Comparison of ENCODE assay signal across 1 cellular context in the genomic region with DNA sequence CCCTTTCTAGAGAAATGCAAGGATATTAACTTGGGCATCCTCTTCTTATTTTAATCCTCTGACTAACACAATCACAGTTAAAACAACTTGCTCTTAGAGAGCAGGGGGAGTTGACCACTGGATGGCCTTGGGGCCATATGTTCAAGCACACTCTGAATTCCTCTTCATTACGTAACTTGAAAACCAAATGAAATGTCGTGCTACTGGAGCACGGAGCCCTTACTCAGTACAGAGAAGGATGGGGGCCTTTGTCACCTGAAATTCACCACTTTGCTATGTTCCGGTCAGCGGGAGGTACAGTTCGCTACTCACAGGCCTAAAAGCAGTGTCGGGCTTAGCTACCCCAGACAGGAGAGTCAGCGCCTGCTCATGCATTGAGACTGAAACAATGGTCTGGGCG.
TF ChIP-seq lines count a peak whose summit lies in the region.

No MANE protein-coding gene starts in this region.

TF ChIP-seq in GM23338, 12 proteins besides CTCF, POLR2A, EP300 and RAD21 (continued from another document):
- TF ChIP-seq, protein P1, sequence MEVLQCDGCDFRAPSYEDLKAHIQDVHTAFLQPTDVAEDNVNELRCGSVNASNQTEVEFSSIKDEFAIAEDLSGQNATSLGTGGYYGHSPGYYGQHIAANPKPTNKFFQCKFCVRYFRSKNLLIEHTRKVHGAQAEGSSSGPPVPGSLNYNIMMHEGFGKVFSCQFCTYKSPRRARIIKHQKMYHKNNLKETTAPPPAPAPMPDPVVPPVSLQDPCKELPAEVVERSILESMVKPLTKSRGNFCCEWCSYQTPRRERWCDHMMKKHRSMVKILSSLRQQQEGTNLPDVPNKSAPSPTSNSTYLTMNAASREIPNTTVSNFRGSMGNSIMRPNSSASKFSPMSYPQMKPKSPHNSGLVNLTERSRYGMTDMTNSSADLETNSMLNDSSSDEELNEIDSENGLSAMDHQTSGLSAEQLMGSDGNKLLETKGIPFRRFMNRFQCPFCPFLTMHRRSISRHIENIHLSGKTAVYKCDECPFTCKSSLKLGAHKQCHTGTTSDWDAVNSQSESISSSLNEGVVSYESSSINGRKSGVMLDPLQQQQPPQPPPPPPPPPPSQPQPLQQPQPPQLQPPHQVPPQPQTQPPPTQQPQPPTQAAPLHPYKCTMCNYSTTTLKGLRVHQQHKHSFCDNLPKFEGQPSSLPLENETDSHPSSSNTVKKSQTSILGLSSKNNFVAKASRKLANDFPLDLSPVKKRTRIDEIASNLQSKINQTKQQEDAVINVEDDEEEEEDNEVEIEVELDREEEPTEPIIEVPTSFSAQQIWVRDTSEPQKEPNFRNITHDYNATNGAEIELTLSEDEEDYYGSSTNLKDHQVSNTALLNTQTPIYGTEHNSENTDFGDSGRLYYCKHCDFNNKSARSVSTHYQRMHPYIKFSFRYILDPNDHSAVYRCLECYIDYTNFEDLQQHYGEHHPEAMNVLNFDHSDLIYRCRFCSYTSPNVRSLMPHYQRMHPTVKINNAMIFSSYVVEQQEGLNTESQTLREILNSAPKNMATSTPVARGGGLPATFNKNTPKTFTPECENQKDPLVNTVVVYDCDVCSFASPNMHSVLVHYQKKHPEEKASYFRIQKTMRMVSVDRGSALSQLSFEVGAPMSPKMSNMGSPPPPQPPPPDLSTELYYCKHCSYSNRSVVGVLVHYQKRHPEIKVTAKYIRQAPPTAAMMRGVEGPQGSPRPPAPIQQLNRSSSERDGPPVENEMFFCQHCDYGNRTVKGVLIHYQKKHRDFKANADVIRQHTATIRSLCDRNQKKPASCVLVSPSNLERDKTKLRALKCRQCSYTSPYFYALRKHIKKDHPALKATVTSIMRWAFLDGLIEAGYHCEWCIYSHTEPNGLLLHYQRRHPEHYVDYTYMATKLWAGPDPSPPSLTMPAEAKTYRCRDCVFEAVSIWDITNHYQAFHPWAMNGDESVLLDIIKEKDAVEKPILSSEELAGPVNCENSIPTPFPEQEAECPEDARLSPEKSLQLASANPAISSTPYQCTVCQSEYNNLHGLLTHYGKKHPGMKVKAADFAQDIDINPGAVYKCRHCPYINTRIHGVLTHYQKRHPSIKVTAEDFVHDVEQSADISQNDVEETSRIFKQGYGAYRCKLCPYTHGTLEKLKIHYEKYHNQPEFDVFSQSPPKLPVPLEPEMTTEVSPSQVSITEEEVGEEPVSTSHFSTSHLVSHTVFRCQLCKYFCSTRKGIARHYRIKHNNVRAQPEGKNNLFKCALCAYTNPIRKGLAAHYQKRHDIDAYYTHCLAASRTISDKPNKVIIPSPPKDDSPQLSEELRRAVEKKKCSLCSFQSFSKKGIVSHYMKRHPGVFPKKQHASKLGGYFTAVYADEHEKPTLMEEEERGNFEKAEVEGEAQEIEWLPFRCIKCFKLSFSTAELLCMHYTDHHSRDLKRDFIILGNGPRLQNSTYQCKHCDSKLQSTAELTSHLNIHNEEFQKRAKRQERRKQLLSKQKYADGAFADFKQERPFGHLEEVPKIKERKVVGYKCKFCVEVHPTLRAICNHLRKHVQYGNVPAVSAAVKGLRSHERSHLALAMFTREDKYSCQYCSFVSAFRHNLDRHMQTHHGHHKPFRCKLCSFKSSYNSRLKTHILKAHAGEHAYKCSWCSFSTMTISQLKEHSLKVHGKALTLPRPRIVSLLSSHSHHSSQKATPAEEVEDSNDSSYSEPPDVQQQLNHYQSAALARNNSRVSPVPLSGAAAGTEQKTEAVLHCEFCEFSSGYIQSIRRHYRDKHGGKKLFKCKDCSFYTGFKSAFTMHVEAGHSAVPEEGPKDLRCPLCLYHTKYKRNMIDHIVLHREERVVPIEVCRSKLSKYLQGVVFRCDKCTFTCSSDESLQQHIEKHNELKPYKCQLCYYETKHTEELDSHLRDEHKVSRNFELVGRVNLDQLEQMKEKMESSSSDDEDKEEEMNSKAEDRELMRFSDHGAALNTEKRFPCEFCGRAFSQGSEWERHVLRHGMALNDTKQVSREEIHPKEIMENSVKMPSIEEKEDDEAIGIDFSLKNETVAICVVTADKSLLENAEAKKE (CRISPR knock-in tag; IDR thresholded peaks at IDR 0.05): no peak
- TF ChIP-seq JUNB (IDR thresholded peaks at IDR 0.05; ENCODE audit: unreplicated experiment) (no peak), ZNF331 (CRISPR knock-in tag; IDR thresholded peaks at IDR 0.05; ENCODE audit: low read depth) (no peak), STAT1 (IDR thresholded peaks at IDR 0.05; ENCODE audit: unreplicated experiment) (no peak), EZH2 (IDR thresholded peaks at IDR 0.05; ENCODE audit: low read depth, unreplicated experiment) (no peak), POLR2AphosphoS5 (IDR thresholded peaks at IDR 0.05; ENCODE audit: low read depth) (no peak)
- TF ChIP-seq, protein P2, sequence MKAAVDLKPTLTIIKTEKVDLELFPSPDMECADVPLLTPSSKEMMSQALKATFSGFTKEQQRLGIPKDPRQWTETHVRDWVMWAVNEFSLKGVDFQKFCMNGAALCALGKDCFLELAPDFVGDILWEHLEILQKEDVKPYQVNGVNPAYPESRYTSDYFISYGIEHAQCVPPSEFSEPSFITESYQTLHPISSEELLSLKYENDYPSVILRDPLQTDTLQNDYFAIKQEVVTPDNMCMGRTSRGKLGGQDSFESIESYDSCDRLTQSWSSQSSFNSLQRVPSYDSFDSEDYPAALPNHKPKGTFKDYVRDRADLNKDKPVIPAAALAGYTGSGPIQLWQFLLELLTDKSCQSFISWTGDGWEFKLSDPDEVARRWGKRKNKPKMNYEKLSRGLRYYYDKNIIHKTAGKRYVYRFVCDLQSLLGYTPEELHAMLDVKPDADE (IDR thresholded peaks at IDR 0.05): no peak
